ENCODE assay signal across 22 cellular contexts in the genomic region with DNA sequence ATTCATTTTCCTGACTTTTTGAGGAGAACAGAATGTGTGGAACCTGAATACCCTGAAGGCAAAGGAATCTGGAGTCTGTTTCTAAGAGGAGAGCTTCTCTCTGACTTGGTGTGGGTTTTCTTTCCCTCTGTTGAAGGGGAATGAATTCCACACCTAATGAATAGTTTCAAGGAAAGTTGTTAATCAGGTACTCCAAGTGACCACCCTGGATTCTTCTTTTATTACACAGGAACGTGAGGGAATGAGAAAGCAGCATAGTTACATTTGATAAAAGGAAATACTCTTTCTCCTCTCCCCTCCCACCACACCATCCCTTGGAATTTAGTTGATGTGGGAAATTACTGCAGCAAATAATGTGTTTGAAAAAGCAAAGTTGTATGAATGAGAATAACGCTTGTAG. TPM values are rescaled to one million over a fixed set of nuclear protein-coding genes. Genes with fewer than 3 reads are reported as not detected.
DNase-seq lines count a peak whose midpoint lies in the region; TF ChIP-seq lines count a peak whose summit lies in the region.
"Had no signal": no experiment of that assay in that cellular context is flagged by ENCODE, and none has a peak within 500 bp of the region (broad histone marks: within the 10 kb centered on the region; RNA-seq: fewer than 3 reads in every experiment).

No MANE protein-coding gene starts in this region.

- no peaks in the 10 kb centered on the region for H3K36me3 Mint-ChIP-seq in MCF 10A (ENCODE audit: insufficient read depth, unreplicated experiment)
- H3K36me3 Mint-ChIP-seq: CD4-positive, alpha-beta memory T cell had no signal

- BruUV-seq in MCF 10A (replicated peaks; lab: Mats Ljungman, UMichigan) (no TSS peak), mammary epithelial cell (replicated peaks; lab: Mats Ljungman, UMichigan) (no TSS peak)

- no peak for TF ChIP-seq EP300 in tibial nerve (IDR thresholded peaks at IDR 0.05)

- H3K18ac ChIP-seq in trophoblast cell (ENCODE audit: low read length) = no peak overlapping the region

- intact Hi-C loops in MCF 10A (cut with micrococcal nuclease) (no loop called here), breast epithelium (cut with DNase I; ENCODE audit: low total_unique reads) (no loop called here), mammary epithelial cell (cut with micrococcal nuclease) (no loop called here)

- no peak for TF ChIP-seq CTCF in MCF 10A (IDR thresholded peaks at IDR 0.05; ENCODE audit: unreplicated experiment)
- no peak for TF ChIP-seq CTCF in breast epithelium (IDR thresholded peaks at IDR 0.05)
- no peak for TF ChIP-seq CTCF in mammary epithelial cell (conservative IDR thresholded peaks at IDR 0.05 in 1 of 2, IDR thresholded peaks at IDR 0.05 in 1 of 2; ENCODE audit: extremely low read depth in 1 of 2, insufficient read depth in 1 of 2, low read depth in 1 of 2, low read length in 2 of 2)
- no peak for TF ChIP-seq CTCF in tibial nerve (IDR thresholded peaks at IDR 0.05)

- H2AFZ ChIP-seq in mammary epithelial cell (ENCODE audit: low read depth, low read length) = peak overlapping the region; percentile 62
- H2AFZ ChIP-seq in trophoblast cell (ENCODE audit: insufficient read depth, low read length, poor library complexity) = no peak overlapping the region

- H3K27ac ChIP-seq in breast epithelium (no peak overlapping the region), mammary epithelial cell (ENCODE audit: insufficient read depth, low read depth, low read length) (no peak overlapping the region), trophoblast cell (ENCODE audit: low read depth, low read length) (no peak overlapping the region), tibial nerve (no peak overlapping the region)
- H3K27ac ChIP-seq: 22Rv1; BLaER1 treated with 17β-estradiol and CSF1 and Interleukin-3, amounts not matched to agents 10 nM and 100 nM; HL-60; SJCRH30 had no signal

- in situ Hi-C loops in mammary epithelial cell (cut with MboI; ENCODE audit: low sequenced_read_pairs in 2 of 2) = no loop called here

- no peaks in the 10 kb centered on the region for H3K4me1 ChIP-seq in breast epithelium
- H3K4me1 ChIP-seq in mammary epithelial cell (ENCODE audit: insufficient read depth, low read length) = peaks cover 12% of the 10 kb centered on the region
- H3K4me1 ChIP-seq in trophoblast cell (ENCODE audit: control insufficient read depth in 1 of 2, insufficient read depth in 2 of 2, low read length in 2 of 2) = peaks cover 0 to 2% of the 10 kb centered on the region in 2 experiments
- H3K4me1 ChIP-seq in tibial nerve = no peaks in the 10 kb centered on the region
- H3K4me1 ChIP-seq: BLaER1 treated with 17β-estradiol and CSF1 and Interleukin-3, amounts not matched to agents 10 nM and 100 nM; SJCRH30 had no signal

- H3K9ac ChIP-seq in mammary epithelial cell (ENCODE audit: insufficient read depth, low read length) (no peak overlapping the region), trophoblast cell (ENCODE audit: low read length) (no peak overlapping the region)
- H3K9ac ChIP-seq: BLaER1 treated with 17β-estradiol and CSF1 and Interleukin-3, amounts not matched to agents 10 nM and 100 nM had no signal

- H3K9me3 Mint-ChIP-seq in MCF 10A (ENCODE audit: unreplicated experiment) = no peaks in the 10 kb centered on the region

- H2AK5ac ChIP-seq in trophoblast cell (ENCODE audit: low read length) = no peak overlapping the region

- no peak overlapping the region for H2BK5ac ChIP-seq in trophoblast cell (ENCODE audit: low read depth, low read length, poor library complexity)

- no peaks in the 10 kb centered on the region for H3K9me3 ChIP-seq in breast epithelium
- H3K9me3 ChIP-seq in mammary epithelial cell (replicated peaks; ENCODE audit: insufficient read depth, low read length) = no peaks in the 10 kb centered on the region
- no peaks in the 10 kb centered on the region for H3K9me3 ChIP-seq in trophoblast cell (ENCODE audit: insufficient read depth, low read depth, low read length)
- H3K9me3 ChIP-seq in tibial nerve = no peaks in the 10 kb centered on the region
- H3K9me3 ChIP-seq: BLaER1 treated with 17β-estradiol and CSF1 and Interleukin-3, amounts not matched to agents 10 nM and 100 nM; SJCRH30 had no signal

- WGBS in mammary epithelial cell (ENCODE audit: low coverage, missing lambda C conversion rate) = 10% methylated on average over 2 of the region's 2 CpGs
- no CpG with 5 or more reads among the region's 2 CpGs for WGBS in trophoblast cell (ENCODE audit: extremely low coverage, insufficient coverage, insufficient read length)
- WGBS in tibial nerve, 2 donors = 20 to 24% methylated on average over 2 of the region's 2 CpGs

- dilution Hi-C loops in mammary epithelial cell (cut with HindIII; ENCODE audit: low sequenced_read_pairs) = no loop called here

- no peak overlapping the region for H4K91ac ChIP-seq in trophoblast cell (ENCODE audit: low read depth, low read length)

- no peak overlapping the region for H3K4me3 Mint-ChIP-seq in MCF 10A (ENCODE audit: unreplicated experiment)
- H3K4me3 Mint-ChIP-seq: CD4-positive, alpha-beta memory T cell had no signal

- no peak overlapping the region for H2BK12ac ChIP-seq in trophoblast cell (ENCODE audit: low read length)

- H3K79me1 ChIP-seq in trophoblast cell (ENCODE audit: low read length) = no peaks in the 10 kb centered on the region

- POLR2A ChIA-PET in MCF 10A (lab: Yijun Ruan, JAX) = no interaction called here

- H3K36me3 ChIP-seq in breast epithelium (no peaks in the 10 kb centered on the region), mammary epithelial cell (ENCODE audit: insufficient read depth, low read length) (no peaks in the 10 kb centered on the region), trophoblast cell (ENCODE audit: control insufficient read depth in 1 of 2, insufficient read depth in 2 of 2, low read length in 2 of 2) (no peaks in the 10 kb centered on the region), tibial nerve (no peaks in the 10 kb centered on the region)
- H3K36me3 ChIP-seq: BLaER1 treated with 17β-estradiol and CSF1 and Interleukin-3, amounts not matched to agents 10 nM and 100 nM; SJCRH30 had no signal

- TF ChIP-seq POLR2A in breast epithelium (IDR thresholded peaks at IDR 0.05) (no peak), tibial nerve (IDR thresholded peaks at IDR 0.05) (no peak)

- H3K79me2 ChIP-seq in mammary epithelial cell (ENCODE audit: insufficient read depth, low read length) = no peaks in the 10 kb centered on the region
- no peaks in the 10 kb centered on the region for H3K79me2 ChIP-seq in trophoblast cell (ENCODE audit: control insufficient read depth, insufficient read depth, low read length, poor library complexity)

- H3K27ac Mint-ChIP-seq in MCF 10A (ENCODE audit: low read depth, unreplicated experiment) = peak overlapping the region; percentile 19
- H3K27ac Mint-ChIP-seq: CD4-positive, alpha-beta memory T cell had no signal

- H2BK120ac ChIP-seq in trophoblast cell (ENCODE audit: insufficient read depth, low read length, poor library complexity) = no peak overlapping the region

- H3K4ac ChIP-seq in trophoblast cell (ENCODE audit: low read depth, low read length) = no peak overlapping the region

- no peak overlapping the region for H4K8ac ChIP-seq in trophoblast cell (ENCODE audit: low read depth, low read length)

- no peaks in the 10 kb centered on the region for H3K27me3 ChIP-seq in breast epithelium
- no peaks in the 10 kb centered on the region for H3K27me3 ChIP-seq in mammary epithelial cell (ENCODE audit: insufficient read depth, low read length)
- H3K27me3 ChIP-seq in trophoblast cell (ENCODE audit: insufficient read depth, low read length) = no peaks in the 10 kb centered on the region
- no peaks in the 10 kb centered on the region for H3K27me3 ChIP-seq in tibial nerve
- H3K27me3 ChIP-seq: BLaER1 treated with 17β-estradiol and CSF1 and Interleukin-3, amounts not matched to agents 10 nM and 100 nM; SJCRH30 had no signal

- H3K4me1 Mint-ChIP-seq in MCF 10A (ENCODE audit: insufficient read depth, unreplicated experiment) = no peaks in the 10 kb centered on the region
- H3K4me1 Mint-ChIP-seq: CD4-positive, alpha-beta memory T cell had no signal

- H3K27me3 Mint-ChIP-seq in MCF 10A (ENCODE audit: insufficient read depth, unreplicated experiment) = no peaks in the 10 kb centered on the region
- H3K27me3 Mint-ChIP-seq: CD4-positive, alpha-beta memory T cell had no signal

- no peak overlapping the region for H3K4me3 ChIP-seq in breast epithelium
- no peak overlapping the region for H3K4me3 ChIP-seq in mammary epithelial cell (replicated peaks in 1 of 3; ENCODE audit: insufficient read depth in 1 of 3, low read depth in 2 of 3, low read length in 3 of 3)
- no peak overlapping the region for H3K4me3 ChIP-seq in trophoblast cell (ENCODE audit: low read depth, low read length)
- H3K4me3 ChIP-seq in tibial nerve = no peak overlapping the region
- H3K4me3 ChIP-seq: BLaER1 treated with 17β-estradiol and CSF1 and Interleukin-3, amounts not matched to agents 10 nM and 100 nM; SJCRH30 had no signal

- CTCF ChIA-PET in MCF 10A (lab: Yijun Ruan, JAX) = no interaction called here
- CTCF ChIA-PET in mammary epithelial cell (lab: Charles Lee; ENCODE audit: low non-redundant PET) = no interaction called here

- H4K12ac ChIP-seq in trophoblast cell (ENCODE audit: low read depth, low read length) = no peak overlapping the region

- no peaks in the 10 kb centered on the region for H4K20me1 ChIP-seq in mammary epithelial cell (ENCODE audit: insufficient read depth, low read length)
- H4K20me1 ChIP-seq: BLaER1 treated with 17β-estradiol and CSF1 and Interleukin-3, amounts not matched to agents 10 nM and 100 nM had no signal

- no peak overlapping the region for H3K14ac ChIP-seq in trophoblast cell (ENCODE audit: low read length)

- no peak overlapping the region for H3K23ac ChIP-seq in trophoblast cell (ENCODE audit: low read length)

- H3K4me2 ChIP-seq in mammary epithelial cell (ENCODE audit: insufficient read depth, low read depth, low read length) (no peak overlapping the region), trophoblast cell (ENCODE audit: low read length) (no peak overlapping the region)
- H3K4me2 ChIP-seq: BLaER1 treated with 17β-estradiol and CSF1 and Interleukin-3, amounts not matched to agents 10 nM and 100 nM had no signal

- DNase-seq in MCF 10A (ENCODE audit: unreplicated experiment) (no peak), breast epithelium (ENCODE audit: low spot score in 2 of 2) (no peak), mammary epithelial cell (no peak), left kidney (ENCODE audit: low read depth, low spot score) (peak; percentile 56), trophoblast cell (peak; percentile 50 to 87), activated gamma-delta T cell treated with Interleukin-2 at 50 U/mL for 16 hours (no peak), tibial nerve (ENCODE audit: low spot score in 2 of 2) (no peak), NCI-H1417 treated with DMSO at 0.1 percent for 48 hours (lab: John Stamatoyannopoulos, UW) (no peak)
- DNase-seq: ACHN; CD4-positive, alpha-beta memory T cell; KG1; NCI-H1092 treated with DMSO at 0.1 percent for 48 hours; NCI-H146; NCI-H2029; NCI-H345; NCI-H774; NK-92 treated with Interleukin-12 subunit alpha and Interleukin-12 subunit beta, amount 100 ng/mL, for 24 hours; SJCRH30 had no signal

RNA-seq across cellular contexts. Expression of gene SLIT2, which starts 29.7 kb away (rescaled TPM):
- 8.4 and 10.2 TPM in 2 replicates for total RNA-seq in MCF 10A (2022)
- total RNA-seq in breast epithelium = 10 to 100 TPM; 15.7 to 20.3 (median 15.8) TPM
- total RNA-seq in mammary epithelial cell = 1 to 10 TPM in 1 of 2 donors, under 1 TPM in 1; 0.17 to 4.2 TPM
- polyA plus RNA-seq in mammary epithelial cell = 1.9 TPM
- 4.9 TPM for polyA minus RNA-seq in mammary epithelial cell
- polyA plus RNA-seq in trophoblast cell (2013) = 3.8 and 4.2 TPM in 2 replicates
- 10 to 100 TPM; 38.6 to 66.2 (median 47.2) TPM for total RNA-seq in tibial nerve
- total RNA-seq: CD4-positive, alpha-beta memory T cell; HT-29 had no signal
- polyA plus RNA-seq: CD4-positive, alpha-beta memory T cell had no signal

Comparison
In these comparisons a context has a peak if more than half of its experiments do, and no peak if none do; other contexts are left out.
1. DNase-seq: peak in left kidney (single experiment) and trophoblast cell (2 of 2); none in MCF 10A (single experiment), breast epithelium (0 of 2), mammary epithelial cell (single experiment), activated gamma-delta T cell treated with Interleukin-2 at 50 U/mL for 16 hours (single experiment), tibial nerve (0 of 2) and NCI-H1417 treated with DMSO at 0.1 percent for 48 hours (single experiment).